Comparison of ENCODE assay signal across 1 cellular context in genomic region chr11:830295-831131, GRCh38.
TF ChIP-seq lines count a peak whose summit lies in the region.

No MANE protein-coding gene starts in this region.

TF ChIP-seq in HepG2, 621 proteins besides CTCF, POLR2A, EP300 and RAD21 (continued from another document and continues in another):
- TF ChIP-seq KDM5A (IDR thresholded peaks at IDR 0.05; ENCODE audit: borderline replicate concordance, low read length) (no peak), MYPOP (CRISPR knock-in tag; IDR thresholded peaks at IDR 0.05) (no peak), ZNF790 (CRISPR knock-in tag; IDR thresholded peaks at IDR 0.05; ENCODE audit: borderline replicate concordance) (no peak), JARID2 (CRISPR knock-in tag; IDR thresholded peaks at IDR 0.05; ENCODE audit: insufficient replicate concordance) (no peak), ASH2L (IDR thresholded peaks at IDR 0.05; ENCODE audit: insufficient read length, low read depth, low read length) (no peak), ZZZ3 (CRISPR knock-in tag; IDR thresholded peaks at IDR 0.05; ENCODE audit: borderline replicate concordance) (no peak), ZNF451 (CRISPR knock-in tag; IDR thresholded peaks at IDR 0.05) (peak; percentile 69; the same call in 1 of the 2 replicates), DPF2 (CRISPR knock-in tag; IDR thresholded peaks at IDR 0.05; ENCODE audit: borderline replicate concordance, low read depth) (no peak), PHF20 (CRISPR knock-in tag; IDR thresholded peaks at IDR 0.05) (no peak), REST (IDR thresholded peaks at IDR 0.05; ENCODE audit: borderline replicate concordance in 1 of 2, low read depth in 1 of 2, low read length in 2 of 2) (no peak), MIXL1 (CRISPR knock-in tag; IDR thresholded peaks at IDR 0.05) (no peak), BCLAF1 (IDR thresholded peaks at IDR 0.05) (no peak), HNRNPLL (IDR thresholded peaks at IDR 0.05; ENCODE audit: low read depth, low read length, poor library complexity, severe bottlenecking) (peak; percentile 86), SRY (CRISPR knock-in tag; IDR thresholded peaks at IDR 0.05) (peak; percentile 31; the same call in 1 of the 2 replicates), KDM3A (CRISPR knock-in tag; IDR thresholded peaks at IDR 0.05; ENCODE audit: low read depth) (no peak), ATF6 (CRISPR knock-in tag; conservative IDR thresholded peaks at IDR 0.05) (no peak), ERF (CRISPR knock-in tag; IDR thresholded peaks at IDR 0.05) (no peak), SRSF9 (IDR thresholded peaks at IDR 0.05; ENCODE audit: borderline replicate concordance, insufficient read depth, low read depth, low read length, poor library complexity, severe bottlenecking) (no peak), E2F1 (CRISPR knock-in tag; IDR thresholded peaks at IDR 0.05) (no peak), ZNF382 (CRISPR knock-in tag; IDR thresholded peaks at IDR 0.05; ENCODE audit: borderline replicate concordance) (no peak), BCL3 (CRISPR knock-in tag; IDR thresholded peaks at IDR 0.05) (peak; percentile 77; the same call in 1 of the 2 replicates), SALL1 (CRISPR knock-in tag; IDR thresholded peaks at IDR 0.05) (peak; percentile 40; the same call in 1 of the 2 replicates), ZNF780A (CRISPR knock-in tag; IDR thresholded peaks at IDR 0.05) (no peak), ZNF224 (CRISPR knock-in tag; IDR thresholded peaks at IDR 0.05) (no peak), SNAI1 (CRISPR knock-in tag; IDR thresholded peaks at IDR 0.05; ENCODE audit: borderline replicate concordance) (no peak), ZNF556 (CRISPR knock-in tag; IDR thresholded peaks at IDR 0.05; ENCODE audit: borderline replicate concordance) (no peak), PPARG (CRISPR knock-in tag; conservative IDR thresholded peaks at IDR 0.05) (no peak), ZNF589 (CRISPR knock-in tag; conservative IDR thresholded peaks at IDR 0.05) (no peak), TP53 (CRISPR knock-in tag; conservative IDR thresholded peaks at IDR 0.05) (no peak), CBX5 (CRISPR knock-in tag; IDR thresholded peaks at IDR 0.05; ENCODE audit: borderline replicate concordance) (no peak), BATF2 (CRISPR knock-in tag; IDR thresholded peaks at IDR 0.05) (peak; percentile 69; the same call in 1 of the 2 replicates), NR1H2 (CRISPR knock-in tag; IDR thresholded peaks at IDR 0.05; ENCODE audit: borderline replicate concordance, low read depth) (0 out of 2 replicates have a peak, but pooled peaks have one; percentile 34), SMARCE1 (IDR thresholded peaks at IDR 0.05; ENCODE audit: borderline replicate concordance) (no peak), SP2 (CRISPR knock-in tag; IDR thresholded peaks at IDR 0.05) (no peak), REPIN1 (CRISPR knock-in tag; IDR thresholded peaks at IDR 0.05; ENCODE audit: borderline replicate concordance, low read depth) (no peak), SMC3 (IDR thresholded peaks at IDR 0.05; ENCODE audit: low read length) (no peak), ZNF468 (CRISPR knock-in tag; IDR thresholded peaks at IDR 0.05) (no peak), GTF3A (CRISPR knock-in tag; conservative IDR thresholded peaks at IDR 0.05) (no peak), THAP7 (CRISPR knock-in tag; IDR thresholded peaks at IDR 0.05) (no peak), ZNF761 (CRISPR knock-in tag; conservative IDR thresholded peaks at IDR 0.05) (no peak), ZNF615 (CRISPR knock-in tag; IDR thresholded peaks at IDR 0.05; ENCODE audit: borderline replicate concordance) (no peak), ZNF101 (CRISPR knock-in tag; IDR thresholded peaks at IDR 0.05; ENCODE audit: borderline replicate concordance, low read depth) (no peak), TFDP2 (CRISPR knock-in tag; IDR thresholded peaks at IDR 0.05) (peak; percentile 46; the same call in 1 of the 2 replicates), ZBTB21 (CRISPR knock-in tag; IDR thresholded peaks at IDR 0.05) (no peak)
- TF ChIP-seq, protein P1, sequence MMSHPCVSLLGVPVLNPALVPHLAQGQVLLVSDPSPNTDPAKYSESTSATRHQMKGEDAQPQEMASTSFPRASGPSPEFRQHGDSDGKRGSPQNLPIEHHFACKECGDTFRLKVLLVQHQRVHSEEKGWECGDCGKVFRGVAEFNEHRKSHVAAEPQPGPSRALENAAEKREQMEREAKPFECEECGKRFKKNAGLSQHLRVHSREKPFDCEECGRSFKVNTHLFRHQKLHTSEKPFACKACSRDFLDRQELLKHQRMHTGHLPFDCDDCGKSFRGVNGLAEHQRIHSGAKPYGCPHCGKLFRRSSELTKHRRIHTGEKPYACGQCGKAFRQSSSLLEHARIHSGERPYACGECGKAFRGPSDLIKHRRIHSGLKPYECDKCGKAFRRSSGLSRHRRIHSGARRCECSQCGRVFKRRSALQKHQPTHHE (CRISPR knock-in tag; IDR thresholded peaks at IDR 0.05; ENCODE audit: borderline replicate concordance), result no peak
- TF ChIP-seq, protein P2, sequence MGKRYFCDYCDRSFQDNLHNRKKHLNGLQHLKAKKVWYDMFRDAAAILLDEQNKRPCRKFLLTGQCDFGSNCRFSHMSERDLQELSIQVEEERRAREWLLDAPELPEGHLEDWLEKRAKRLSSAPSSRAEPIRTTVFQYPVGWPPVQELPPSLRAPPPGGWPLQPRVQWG (CRISPR knock-in tag; IDR thresholded peaks at IDR 0.05; ENCODE audit: borderline replicate concordance, low read depth), result no peak
- TF ChIP-seq, protein P3, sequence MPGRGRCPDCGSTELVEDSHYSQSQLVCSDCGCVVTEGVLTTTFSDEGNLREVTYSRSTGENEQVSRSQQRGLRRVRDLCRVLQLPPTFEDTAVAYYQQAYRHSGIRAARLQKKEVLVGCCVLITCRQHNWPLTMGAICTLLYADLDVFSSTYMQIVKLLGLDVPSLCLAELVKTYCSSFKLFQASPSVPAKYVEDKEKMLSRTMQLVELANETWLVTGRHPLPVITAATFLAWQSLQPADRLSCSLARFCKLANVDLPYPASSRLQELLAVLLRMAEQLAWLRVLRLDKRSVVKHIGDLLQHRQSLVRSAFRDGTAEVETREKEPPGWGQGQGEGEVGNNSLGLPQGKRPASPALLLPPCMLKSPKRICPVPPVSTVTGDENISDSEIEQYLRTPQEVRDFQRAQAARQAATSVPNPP (CRISPR knock-in tag; IDR thresholded peaks at IDR 0.05), result no peak
